9 cellular contexts compared by ENCODE assay signal in genomic region chr15:42498212-42499038, GRCh38. TPM values are rescaled to one million over a fixed set of nuclear protein-coding genes. Genes with fewer than 3 reads are reported as not detected.
DNase-seq lines count a peak whose midpoint lies in the region; ATAC-seq and TF ChIP-seq lines count a peak whose summit lies in the region.
"Had no signal": no experiment of that assay in that cellular context is flagged by ENCODE, and none has a peak within 500 bp of the region (broad histone marks: within the 10 kb centered on the region; RNA-seq: fewer than 3 reads in every experiment).

No MANE protein-coding gene starts in this region.

- H3K9me2 ChIP-seq in HCT116 (ENCODE audit: insufficient read depth) = no peaks in the 10 kb centered on the region

- intact Hi-C loops in HCT116 (cut with micrococcal nuclease) = no loop called here
- intact Hi-C loops in ascending aorta (cut with DNase I) = no loop called here
- intact Hi-C loops in psoas muscle (cut with DNase I) = loop anchor here in 1 of 2 donors (1.0 kb wide), 1 partner anchor 10 kb away; no protein-coding TSS in a partner anchor

- 0 out of 2 replicates have a peak, but pooled peaks cover 10% of the 10 kb centered on the region for H3K79me2 ChIP-seq in HCT116 (ENCODE audit: insufficient read depth, low read length)

- WGBS in psoas muscle, 3 donors = 63 to 76% (median 67%) methylated on average over 6 of the region's 6 CpGs

- no peak overlapping the region for H2AFZ ChIP-seq in HCT116 (ENCODE audit: low read depth, low read length, poor library complexity, severe bottlenecking)

- H4K20me1 ChIP-seq in HCT116 (ENCODE audit: insufficient read depth) = no peaks in the 10 kb centered on the region

- no peak overlapping the region for H3K9ac ChIP-seq in HCT116 (ENCODE audit: low read length)

- CTCF ChIA-PET in HCT116 (lab: Charles Lee) = no interaction called here

- TF ChIP-seq POLR2A in HCT116 (IDR thresholded peaks at IDR 0.05; ENCODE audit: borderline replicate concordance, extremely low read depth, insufficient read depth, insufficient read length) = no peak

- no peak for TF ChIP-seq RAD21 in HCT116 (IDR thresholded peaks at IDR 0.05; ENCODE audit: low read depth)

- no peaks in the 10 kb centered on the region for H3K36me3 ChIP-seq in HCT116 (ENCODE audit: control insufficient read depth in 1 of 2, insufficient read depth in 2 of 2, low read length in 2 of 2)
- H3K36me3 ChIP-seq in ascending aorta = peaks cover 0 to 2% of the 10 kb centered on the region in 2 donors
- H3K36me3 ChIP-seq in psoas muscle (ENCODE audit: insufficient read depth in 1 of 2, low read depth in 1 of 2) = peaks cover 0 to 11% of the 10 kb centered on the region in 2 donors

- H3K9me3 ChIP-seq in HCT116 (ENCODE audit: control insufficient read depth in 1 of 2, insufficient read depth in 1 of 2, low read depth in 1 of 2, low read length in 2 of 2) (no peaks in the 10 kb centered on the region), ascending aorta (no peaks in the 10 kb centered on the region), psoas muscle (no peaks in the 10 kb centered on the region)

- peaks cover 27 to 31% of the 10 kb centered on the region in 2 experiments for H3K4me1 ChIP-seq in HCT116 (ENCODE audit: control insufficient read depth in 1 of 2, insufficient read depth in 2 of 2, low read length in 2 of 2)
- peaks cover 0 to 24% of the 10 kb centered on the region in 2 donors for H3K4me1 ChIP-seq in ascending aorta
- peaks cover 35% of the 10 kb centered on the region for H3K4me1 ChIP-seq in psoas muscle

- H3K27me3 ChIP-seq in HCT116 (ENCODE audit: insufficient read depth, low read length) (no peaks in the 10 kb centered on the region), ascending aorta (no peaks in the 10 kb centered on the region), psoas muscle (ENCODE audit: insufficient read depth in 3 of 3, low read length in 2 of 3) (no peaks in the 10 kb centered on the region)

- TF ChIP-seq CTCF in HCT116 (IDR thresholded peaks at IDR 0.05 in 2 of 3, conservative IDR thresholded peaks at IDR 0.05 in 1 of 3; ENCODE audit: borderline replicate concordance in 1 of 3, insufficient read depth in 1 of 3, low read depth in 2 of 3, low read length in 2 of 3) (no peak), ascending aorta (IDR thresholded peaks at IDR 0.05) (no peak), psoas muscle (IDR thresholded peaks at IDR 0.05) (no peak)

- POLR2A ChIA-PET in HCT116 (lab: Charles Lee) = no interaction called here

- BruUV-seq in HCT116 (replicated peaks; lab: Mats Ljungman, UMichigan) = no TSS peak

- ATAC-seq in HCT116 (no peak), psoas muscle (no peak), left lobe of liver (no peak)

- DNase-seq in HCT116 (ENCODE audit: low read depth, low spot score) (no peak), ascending aorta (ENCODE audit: low spot score in 2 of 2) (no peak), psoas muscle (no peak), left lobe of liver (ENCODE audit: low spot score) (no peak), NCI-H1694 treated with DMSO at 0.1 percent for 48 hours (lab: John Stamatoyannopoulos, UW) (no peak), NAMALWA (ENCODE audit: low spot score) (no peak)
- DNase-seq: NCI-H187 treated with DMSO at 0.1 percent for 48 hours, posterior cingulate gyrus, SHP77 treated with DMSO at 0.1 percent for 48 hours had no signal

- RAD21 ChIA-PET in HCT116 (lab: Charles Lee; ENCODE audit: low non-redundant PET in 1 of 2, low total read pairs in 2 of 2, uncharacterized antibody in 2 of 2, unreplicated experiment in 2 of 2) = no interaction called here

- H3K4me2 ChIP-seq in HCT116 (ENCODE audit: low read length) = peak overlapping the region; percentile 49

- H3K27ac ChIP-seq in HCT116 (ENCODE audit: low read depth, low read length) (peak overlapping the region; percentile 45), ascending aorta (peak overlapping the region; percentile 67 to 71), psoas muscle (peak overlapping the region; percentile 43)

- H3K4me3 ChIP-seq in HCT116 (replicated peaks in 1 of 2; ENCODE audit: low read depth in 1 of 2, low read length in 2 of 2) = no peak overlapping the region
- H3K4me3 ChIP-seq in ascending aorta = no peak overlapping the region
- no peak overlapping the region for H3K4me3 ChIP-seq in psoas muscle

TF ChIP-seq in HCT116, 20 proteins besides CTCF, POLR2A, EP300 and RAD21:
- no peak for TF ChIP-seq YY1 (IDR thresholded peaks at IDR 0.05; ENCODE audit: extremely low read depth, insufficient replicate concordance, low read depth, low read length)
- TF ChIP-seq EZH2phosphoT487 (IDR thresholded peaks at IDR 0.05; ENCODE audit: borderline replicate concordance) = no peak
- TF ChIP-seq EZH2 (IDR thresholded peaks at IDR 0.05) = no peak
- TF ChIP-seq SIN3A (IDR thresholded peaks at IDR 0.05; ENCODE audit: low read depth) = no peak

RNA-seq across cellular contexts. Expression of gene SNAP23, which starts 3.0 kb away (rescaled TPM):
- 31.2 TPM for total RNA-seq in HCT116 (2021; ENCODE audit: unreplicated experiment)
- polyA plus RNA-seq in HCT116 (2012) = 19.2 and 21.1 TPM in 2 replicates
- 31.8 TPM for total RNA-seq in ascending aorta
- total RNA-seq in psoas muscle = 10 to 100 TPM; 21.9 to 42.2 (median 31.6) TPM
- polyA plus RNA-seq in psoas muscle = 10 to 100 TPM; 12.9 to 17.4 (median 17.2) TPM
- 23.4 TPM for total RNA-seq in left lobe of liver

RNA-seq across cellular contexts. Expression of gene ZNF106, which starts 7.5 kb away (rescaled TPM):
- total RNA-seq in HCT116 (2021; ENCODE audit: unreplicated experiment) = 28.5 TPM
- 12.3 and 12.5 TPM in 2 replicates for polyA plus RNA-seq in HCT116 (2012)
- 45.7 TPM for total RNA-seq in ascending aorta
- 100 to 1,000 TPM; 520 to 768 (median 704) TPM for total RNA-seq in psoas muscle
- polyA plus RNA-seq in psoas muscle = 100 to 1,000 TPM in 2 of 3 donors, 10 to 100 TPM in 1; 76.1 to 617 (median 125) TPM
- 20.2 TPM for total RNA-seq in left lobe of liver

RNA-seq across cellular contexts. Expression of gene LRRC57, which starts 50.2 kb away (rescaled TPM):
- 16.6 TPM for total RNA-seq in HCT116 (2021; ENCODE audit: unreplicated experiment)
- polyA plus RNA-seq in HCT116 (2012) = 7.7 and 10.9 TPM in 2 replicates
- total RNA-seq in ascending aorta = 1.6 TPM
- total RNA-seq in psoas muscle = 10 to 100 TPM in 3 of 4 donors, 1 to 10 TPM in 1; 6.8 to 16.3 (median 10.8) TPM
- polyA plus RNA-seq in psoas muscle = 1 to 10 TPM; 3.7 to 8.3 (median 5.0) TPM
- 8.4 TPM for total RNA-seq in left lobe of liver

RNA-seq across cellular contexts. Expression of gene HAUS2, which starts 50.2 kb away (rescaled TPM):
- total RNA-seq in HCT116 (2021; ENCODE audit: unreplicated experiment) = 39.8 TPM
- 13.0 and 18.7 TPM in 2 replicates for polyA plus RNA-seq in HCT116 (2012)
- total RNA-seq in ascending aorta = 92.6 TPM
- total RNA-seq in psoas muscle = 10 to 100 TPM in 3 of 4 donors, 1 to 10 TPM in 1; 9.8 to 16.3 (median 12.3) TPM
- 10 to 100 TPM in 1 of 3 donors, 1 to 10 TPM in 2; 9.1 to 17.3 (median 9.2) TPM for polyA plus RNA-seq in psoas muscle
- 4.8 TPM for total RNA-seq in left lobe of liver

Comparison
In these comparisons a context has a peak if more than half of its experiments do, and no peak if none do; other contexts are left out.
1. RNA of gene ZNF106, which starts 7.5 kb away (total RNA-seq): 520 to 768 TPM in psoas muscle; 45.7 TPM in ascending aorta (single experiment), 28.5 TPM in HCT116 (single experiment) and 20.2 TPM in left lobe of liver (single experiment); every median in the first group is over 10 times any median in the second.
2. Peak in every context shown above with its lines, with median percentiles within 50 percentile points of each other: H3K27ac ChIP-seq.